ENCODE assay signal across 8 cellular contexts in genomic region chrX:16786139-16786790, GRCh38. TPM values are rescaled to one million over a fixed set of nuclear protein-coding genes. Genes with fewer than 3 reads are reported as not detected.
DNase-seq lines count a peak whose midpoint lies in the region; ATAC-seq and TF ChIP-seq lines count a peak whose summit lies in the region.

Gene TXLNG, plus strand, starts transcription at chrX:16786466. Its CDS starts 22 bp downstream, at chrX:16786488.

- no peak for TF ChIP-seq CTCF in PC-3 (conservative IDR thresholded peaks at IDR 0.05; ENCODE audit: low read depth, low read length)
- TF ChIP-seq CTCF in epithelial cell of esophagus (IDR thresholded peaks at IDR 0.05; ENCODE audit: insufficient read depth, low read depth, low read length, missing control alignments) = no peak

- peaks cover 9% of the 10 kb centered on the region; the same call in 1 of the 2 replicates for H3K36me3 ChIP-seq in PC-3 (ENCODE audit: low read depth, low read length)

- H3K4me1 ChIP-seq in PC-3 (ENCODE audit: insufficient read depth, low read length) = peaks cover 8% of the 10 kb centered on the region
- peaks cover 17% of the 10 kb centered on the region for H3K4me1 ChIP-seq in mononuclear cell (ENCODE audit: insufficient read depth, low read length)

- POLR2A ChIA-PET in PC-3 (lab: Charles Lee; ENCODE audit: unreplicated experiment) = no interaction called here

- H2AFZ ChIP-seq in PC-3 (ENCODE audit: low read length) = peak within 1 kb of the TSS; percentile 99

- TF ChIP-seq RAD21 in Ishikawa (IDR thresholded peaks at IDR 0.05; ENCODE audit: low read depth) = no peak

- no peaks in the 10 kb centered on the region for H3F3A ChIP-seq in PC-3 (ENCODE audit: low read length, unreplicated experiment)

- peak within 1 kb of the TSS; percentile 81 for H3K9ac ChIP-seq in PC-3 (ENCODE audit: low read length)

- no peak for TF ChIP-seq EP300 in Ishikawa (IDR thresholded peaks at IDR 0.05; ENCODE audit: borderline replicate concordance)

- H3K4me3 ChIP-seq in PC-3 (ENCODE audit: low read length) (peak within 1 kb of the TSS; percentile 86), epithelial cell of esophagus (ENCODE audit: low read length) (peak within 1 kb of the TSS; percentile 76), mononuclear cell (ENCODE audit: low read length) (peak within 1 kb of the TSS; percentile 59)

- peaks cover 48% of the 10 kb centered on the region for H3K79me2 ChIP-seq in PC-3 (ENCODE audit: low read length)

- peak; percentile 98 for DNase-seq in DMS114 treated with DMSO at 0.1 percent for 48 hours (lab: John Stamatoyannopoulos, UW; ENCODE audit: unreplicated experiment)
- DNase-seq in PC-3 = peak; percentile 97
- DNase-seq in activated T-cell treated with anti-CD3 and anti-CD28 coated beads for 48 hours (ENCODE audit: low read depth) = peak; percentile 86
- DNase-seq in epithelial cell of esophagus (ENCODE audit: low read depth) = peak; percentile 98
- peak; percentile 84 to 93 for DNase-seq in stimulated activated CD8-positive, alpha-beta memory T cell treated with anti-CD3 and anti-CD28 coated beads, Interleukin-4, amount 100 ng/mL, for 1 hour (ENCODE audit: low read depth in 2 of 2, low spot score in 1 of 2)

- H3K4me2 ChIP-seq in PC-3 (ENCODE audit: low read length) = peak within 1 kb of the TSS; percentile 80

- H4K20me1 ChIP-seq in PC-3 (ENCODE audit: low read length) = peaks cover 21% of the 10 kb centered on the region

- ATAC-seq in GM21576 (IDR thresholded peaks at IDR 0.05; ENCODE audit: unreplicated experiment) (peak; percentile 99), PC-3 (peak; percentile 97)

- CTCF ChIA-PET in PC-3 (lab: Charles Lee) = no interaction called here

- intact Hi-C loops in PC-3 (cut with micrococcal nuclease) = loop anchor here (2.0 kb wide), 1 partner anchor 37 kb away; no protein-coding TSS in a partner anchor

- no peaks in the 10 kb centered on the region for H3K9me2 ChIP-seq in PC-3 (replicated peaks; ENCODE audit: low read length)

- no TSS peak for BruUV-seq in PC-3 (replicated peaks; lab: Mats Ljungman, UMichigan)

- H3K27me3 ChIP-seq in PC-3 (ENCODE audit: low read length) (no peaks in the 10 kb centered on the region), mononuclear cell (ENCODE audit: insufficient read depth, low read length) (no peaks in the 10 kb centered on the region)

- peak within 1 kb of the TSS; percentile 49; the same call in 1 of the 2 replicates for H3K27ac ChIP-seq in PC-3 (ENCODE audit: low read length)

- H3K9me3 ChIP-seq in PC-3 (ENCODE audit: low read length) (no peaks in the 10 kb centered on the region), mononuclear cell (ENCODE audit: low read depth, low read length) (no peaks in the 10 kb centered on the region)

TF ChIP-seq in Ishikawa, 13 proteins besides CTCF, POLR2A, EP300 and RAD21:
- TF ChIP-seq CEBPB (IDR thresholded peaks at IDR 0.05) (peak; percentile 30; the same call in 1 of the 2 replicates), ZBTB7A (IDR thresholded peaks at IDR 0.05; ENCODE audit: low read depth) (no peak), EGR1 (IDR thresholded peaks at IDR 0.05) (no peak), CREB1 (IDR thresholded peaks at IDR 0.05; ENCODE audit: low read depth) (peak; percentile 64), MAX (IDR thresholded peaks at IDR 0.05) (no peak; the same call in 1 of the 2 replicates), YY1 (IDR thresholded peaks at IDR 0.05; ENCODE audit: low read depth) (peak; percentile 48; the same call in 1 of the 2 replicates), TCF12 (IDR thresholded peaks at IDR 0.05; ENCODE audit: low read depth) (no peak), USF1 (IDR thresholded peaks at IDR 0.05) (peak; percentile 92), NFIC (IDR thresholded peaks at IDR 0.05) (no peak), FOXM1 (IDR thresholded peaks at IDR 0.05; ENCODE audit: borderline replicate concordance, low read depth) (no peak), TEAD4 (IDR thresholded peaks at IDR 0.05) (no peak), REST (IDR thresholded peaks at IDR 0.05; ENCODE audit: low read depth) (no peak), TAF1 (IDR thresholded peaks at IDR 0.05; ENCODE audit: low read depth) (peak; percentile 67; the same call in 1 of the 2 replicates)
TF ChIP-seq in Ishikawa: peak in this region for 5.

RNA-seq across cellular contexts. Expression of gene TXLNG, which starts in this region (rescaled TPM):
- total RNA-seq in PC-3 (2014; rRNA removed) (17.1 and 18.9 TPM in 2 replicates), mononuclear cell (17.9 TPM)

Comparison
In these comparisons a context has a peak if more than half of its experiments do, and no peak if none do; other contexts are left out.
1. Peak in every context shown above with its lines: DNase-seq, ATAC-seq, H3K4me3 ChIP-seq and H3K27ac ChIP-seq.